In the genomic region with DNA sequence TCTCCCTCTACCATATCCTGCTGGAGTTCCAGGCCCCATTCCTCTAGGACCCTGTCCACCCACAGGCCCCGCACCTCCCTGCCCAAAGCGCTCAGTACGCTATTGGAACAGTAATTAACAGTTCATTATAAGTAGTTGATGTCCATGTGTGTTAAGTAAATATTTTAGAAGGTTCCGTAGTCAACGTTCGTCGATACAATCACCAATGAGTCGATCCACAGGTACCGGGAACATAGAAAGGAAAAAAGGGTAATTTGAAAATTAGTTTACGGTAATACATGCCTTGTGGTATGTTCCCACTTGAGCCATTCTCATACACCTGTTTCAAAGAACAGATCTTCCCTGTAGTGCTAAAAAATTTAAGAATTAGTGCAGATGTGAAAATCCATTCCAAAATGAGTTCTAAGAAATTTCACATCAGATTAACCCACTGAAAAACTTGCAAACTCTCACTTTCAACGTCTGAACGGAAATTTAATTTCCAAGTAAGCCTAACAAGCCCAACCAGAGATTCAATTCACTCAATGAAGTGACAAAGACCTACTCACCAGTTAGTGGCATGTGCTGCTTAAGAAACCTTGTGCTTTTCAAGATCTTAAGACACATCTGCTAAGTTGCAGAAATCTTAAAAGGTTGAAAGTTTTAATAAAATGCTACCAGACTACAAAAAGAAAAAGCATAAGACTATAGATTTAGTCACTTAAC, we compare ENCODE assay signal across 20 cellular contexts. TPM values are rescaled to one million over a fixed set of nuclear protein-coding genes. Genes with fewer than 3 reads are reported as not detected.
DNase-seq lines count a peak whose midpoint lies in the region; ATAC-seq and TF ChIP-seq lines count a peak whose summit lies in the region.
"Had no signal": no experiment of that assay in that cellular context is flagged by ENCODE, and none has a peak within 500 bp of the region (broad histone marks: within the 10 kb centered on the region; RNA-seq: fewer than 3 reads in every experiment).

No MANE protein-coding gene starts in this region.

- H3K9ac ChIP-seq in SK-N-MC (ENCODE audit: insufficient read length), result no peak overlapping the region
- H3K9ac ChIP-seq: parathyroid adenoma had no signal

- no peaks in the 10 kb centered on the region for H3K9me3 ChIP-seq in SK-N-MC (ENCODE audit: low read depth, low read length)
- H3K9me3 ChIP-seq: left lung, upper lobe of left lung had no signal

- TF ChIP-seq CTCF in activated CD8-positive, alpha-beta T cell treated with anti-CD3 and anti-CD28 coated beads for 36 hours (IDR thresholded peaks at IDR 0.05), result no peak
- no peak for TF ChIP-seq CTCF in brain (conservative IDR thresholded peaks at IDR 0.05)
- TF ChIP-seq CTCF in neural crest cell (conservative IDR thresholded peaks at IDR 0.05), result no peak
- no peak for TF ChIP-seq CTCF in GM13976 (IDR thresholded peaks at IDR 0.05; ENCODE audit: borderline replicate concordance, control extremely low read depth, extremely low read depth, insufficient read depth, missing control alignments)

- intact Hi-C loops in activated CD8-positive, alpha-beta T cell treated with anti-CD3 and anti-CD28 coated beads for 36 hours (cut with micrococcal nuclease), result no loop called here

- H3K27ac Mint-ChIP-seq in activated CD8-positive, alpha-beta T cell treated with anti-CD3 and anti-CD28 coated beads for 36 hours, result peak overlapping the region; percentile 62
- no peak overlapping the region for H3K27ac Mint-ChIP-seq in activated CD8-positive, alpha-beta T cell treated with anti-CD3 and anti-CD28 coated beads, Interleukin-2, amount 10 ng/mL, durations not matched to agents 7 days and 5 days
- H3K27ac Mint-ChIP-seq in brain, result peak overlapping the region in 1 of 5 experiments; percentile 59
- no peak overlapping the region for H3K27ac Mint-ChIP-seq in neural crest cell (ENCODE audit: unreplicated experiment)

- peak overlapping the region; percentile 26; the same call in 1 of the 2 replicates for H3K27ac ChIP-seq in SK-N-MC
- H3K27ac ChIP-seq: foreskin keratinocyte, HL-60, left lung, parathyroid adenoma, upper lobe of left lung, WERI-Rb-1 had no signal

- POLR2A ChIA-PET in activated CD8-positive, alpha-beta T cell treated with anti-CD3 and anti-CD28 coated beads for 36 hours (lab: Charles Lee), result interaction anchor here (2.6 kb wide), 1 partner anchor 7 kb away, joined by 10 read pairs; no protein-coding TSS in a partner anchor
- POLR2A ChIA-PET in activated CD8-positive, alpha-beta T cell treated with anti-CD3 and anti-CD28 coated beads, Interleukin-2, amount 10 ng/mL, durations not matched to agents 7 days and 5 days (lab: Charles Lee), result no interaction called here

- in situ Hi-C loops in GM13976 (cut with MboI; ENCODE audit: low sequenced_read_pairs, unreplicated experiment), result no loop called here

- peak overlapping the region; percentile 41 for H3K4me3 Mint-ChIP-seq in activated CD8-positive, alpha-beta T cell treated with anti-CD3 and anti-CD28 coated beads for 36 hours
- H3K4me3 Mint-ChIP-seq in activated CD8-positive, alpha-beta T cell treated with anti-CD3 and anti-CD28 coated beads, Interleukin-2, amount 10 ng/mL, durations not matched to agents 7 days and 5 days, result no peak overlapping the region
- H3K4me3 Mint-ChIP-seq in brain (peak overlapping the region in 4 of 5 experiments; percentile 17 to 61 (median 38)), neural crest cell (peak overlapping the region; percentile 85)

- H3K9me3 Mint-ChIP-seq in activated CD8-positive, alpha-beta T cell treated with anti-CD3 and anti-CD28 coated beads for 36 hours, result no peaks in the 10 kb centered on the region
- no peaks in the 10 kb centered on the region for H3K9me3 Mint-ChIP-seq in activated CD8-positive, alpha-beta T cell treated with anti-CD3 and anti-CD28 coated beads, Interleukin-2, amount 10 ng/mL, durations not matched to agents 7 days and 5 days (ENCODE audit: insufficient read depth)
- peaks cover 0 to 3% (median 0%) of the 10 kb centered on the region in 5 experiments for H3K9me3 Mint-ChIP-seq in brain
- no peaks in the 10 kb centered on the region for H3K9me3 Mint-ChIP-seq in neural crest cell

- no peak for ATAC-seq in activated CD8-positive, alpha-beta T cell treated with anti-CD3 and anti-CD28 coated beads for 36 hours
- no peak for ATAC-seq in activated CD8-positive, alpha-beta T cell treated with anti-CD3 and anti-CD28 coated beads, Interleukin-2, amount 10 ng/mL, durations not matched to agents 7 days and 5 days
- no peak for ATAC-seq in GM18867 (IDR thresholded peaks at IDR 0.05; ENCODE audit: unreplicated experiment)
- ATAC-seq: foreskin keratinocyte, left lung had no signal

- H3K4me1 Mint-ChIP-seq in activated CD8-positive, alpha-beta T cell treated with anti-CD3 and anti-CD28 coated beads for 36 hours (ENCODE audit: low read depth), result peaks cover 98% of the 10 kb centered on the region
- peaks cover 91% of the 10 kb centered on the region for H3K4me1 Mint-ChIP-seq in activated CD8-positive, alpha-beta T cell treated with anti-CD3 and anti-CD28 coated beads, Interleukin-2, amount 10 ng/mL, durations not matched to agents 7 days and 5 days (ENCODE audit: low read depth)
- H3K4me1 Mint-ChIP-seq in brain (peaks cover 100% of the 10 kb centered on the region), neural crest cell (peaks cover 82% of the 10 kb centered on the region)

- H3K36me3 Mint-ChIP-seq in activated CD8-positive, alpha-beta T cell treated with anti-CD3 and anti-CD28 coated beads for 36 hours (ENCODE audit: low read depth), result peaks cover 95% of the 10 kb centered on the region
- peaks cover 96% of the 10 kb centered on the region for H3K36me3 Mint-ChIP-seq in activated CD8-positive, alpha-beta T cell treated with anti-CD3 and anti-CD28 coated beads, Interleukin-2, amount 10 ng/mL, durations not matched to agents 7 days and 5 days (ENCODE audit: low read depth)
- H3K36me3 Mint-ChIP-seq in brain (peaks cover 98% of the 10 kb centered on the region), neural crest cell (ENCODE audit: low read depth) (peaks cover 67% of the 10 kb centered on the region)

- CTCF ChIA-PET in activated CD8-positive, alpha-beta T cell treated with anti-CD3 and anti-CD28 coated beads for 36 hours (lab: Charles Lee), result interaction anchor here (1.0 kb wide), 1 partner anchor 17 kb away, joined by 3 read pairs; no protein-coding TSS in a partner anchor
- CTCF ChIA-PET in activated CD8-positive, alpha-beta T cell treated with anti-CD3 and anti-CD28 coated beads, Interleukin-2, amount 10 ng/mL, durations not matched to agents 7 days and 5 days (lab: Charles Lee), result interaction anchor here (2.6 kb wide), 1 partner anchor 332 kb away, joined by 11 read pairs; no protein-coding TSS in a partner anchor

- H3K27me3 Mint-ChIP-seq in activated CD8-positive, alpha-beta T cell treated with anti-CD3 and anti-CD28 coated beads for 36 hours, result no peaks in the 10 kb centered on the region
- H3K27me3 Mint-ChIP-seq in activated CD8-positive, alpha-beta T cell treated with anti-CD3 and anti-CD28 coated beads, Interleukin-2, amount 10 ng/mL, durations not matched to agents 7 days and 5 days (ENCODE audit: low read depth), result no peaks in the 10 kb centered on the region
- H3K27me3 Mint-ChIP-seq in brain (no peaks in the 10 kb centered on the region), neural crest cell (ENCODE audit: low read depth) (no peaks in the 10 kb centered on the region)

- DNase-seq in activated CD8-positive, alpha-beta T cell treated with anti-CD3 and anti-CD28 coated beads for 36 hours, result no peak
- DNase-seq in activated CD8-positive, alpha-beta T cell treated with anti-CD3 and anti-CD28 coated beads, Interleukin-2, amount 10 ng/mL, durations not matched to agents 7 days and 5 days, result no peak
- DNase-seq in SK-N-MC (ENCODE audit: low read depth, low spot score) (no peak), neural crest cell (ENCODE audit: low read depth, low spot score) (no peak), NCI-H2081 (lab: John Stamatoyannopoulos, UW) (no peak), GM13976 (ENCODE audit: low spot score) (no peak)
- DNase-seq: amygdala, C1 segment of cervical spinal cord, foreskin keratinocyte, GOT3, KG1, left lung, NCI-H2227 treated with DMSO at 0.1 percent for 48 hours, small intestine, upper lobe of left lung, WERI-Rb-1 had no signal

- H3K36me3 ChIP-seq in SK-N-MC (ENCODE audit: insufficient read depth, low read length), result peaks cover 100% of the 10 kb centered on the region

- no peak overlapping the region for H3K4me3 ChIP-seq in SK-N-MC
- H3K4me3 ChIP-seq: left lung, upper lobe of left lung had no signal

RNA-seq across cellular contexts. Expression of a gene that starts 8.3 kb away (rescaled TPM):
- 100 to 1,000 TPM; 295 to 297 TPM for total RNA-seq in activated CD8-positive, alpha-beta T cell treated with anti-CD3 and anti-CD28 coated beads for 36 hours
- total RNA-seq in activated CD8-positive, alpha-beta T cell treated with anti-CD3 and anti-CD28 coated beads, Interleukin-2, amount 10 ng/mL, durations not matched to agents 7 days and 5 days, result 100 to 1,000 TPM; 348 to 360 TPM
- 201 TPM for polyA plus RNA-seq in brain (ENCODE audit: insufficient read depth, low read depth, low replicate concordance)
- total RNA-seq in neural crest cell, result 644 and 666 TPM in 2 replicates
